2 cellular contexts compared by ENCODE assay signal in the genomic region with DNA sequence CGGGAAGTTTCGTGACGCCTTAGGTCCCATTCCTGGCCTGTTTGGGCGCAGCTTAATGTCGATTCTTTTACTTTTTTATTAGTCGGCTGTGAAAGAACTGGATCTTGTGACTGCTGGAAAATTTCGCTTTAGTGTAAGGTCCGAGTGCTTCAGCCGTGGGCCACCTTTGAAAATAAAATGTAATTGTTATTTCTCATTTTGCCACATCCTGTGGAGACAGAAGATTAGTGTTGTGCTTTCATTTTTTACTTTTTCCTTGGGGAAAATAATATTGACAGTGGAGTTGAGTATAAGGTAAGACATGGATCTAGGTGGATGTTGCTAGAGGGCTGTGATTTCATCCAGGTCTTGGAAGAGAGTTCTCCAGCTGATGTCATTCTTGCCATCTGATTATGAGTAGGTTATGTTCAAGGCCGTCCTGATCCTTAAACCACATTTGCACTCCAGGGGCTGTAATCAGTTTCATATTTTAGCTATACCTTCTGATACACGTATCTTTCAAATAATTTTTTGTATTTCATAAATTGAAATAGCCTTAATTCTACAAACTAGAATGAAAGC.
TF ChIP-seq lines count a peak whose summit lies in the region.

No MANE protein-coding gene starts in this region.

TF ChIP-seq in K562, 482 proteins besides CTCF, POLR2A, EP300 and RAD21:
- no peak; the same call in 1 of the 2 replicates for TF ChIP-seq JUND (IDR thresholded peaks at IDR 0.05; ENCODE audit: borderline replicate concordance, low read depth, low read length)
- 0 out of 3 replicates have a peak, but pooled peaks have one; percentile 12 for TF ChIP-seq JUND (tag; IDR thresholded peaks at IDR 0.05; ENCODE audit: borderline replicate concordance, low read depth, low read length)
- TF ChIP-seq ATF7 (IDR thresholded peaks at IDR 0.05): 0 out of 2 replicates have a peak, but pooled peaks have one; percentile 32
- peak; percentile 30; the same call in 1 of the 2 replicates for TF ChIP-seq KAT7 (CRISPR knock-in tag; IDR thresholded peaks at IDR 0.05; ENCODE audit: borderline replicate concordance)
- TF ChIP-seq, protein P1, sequence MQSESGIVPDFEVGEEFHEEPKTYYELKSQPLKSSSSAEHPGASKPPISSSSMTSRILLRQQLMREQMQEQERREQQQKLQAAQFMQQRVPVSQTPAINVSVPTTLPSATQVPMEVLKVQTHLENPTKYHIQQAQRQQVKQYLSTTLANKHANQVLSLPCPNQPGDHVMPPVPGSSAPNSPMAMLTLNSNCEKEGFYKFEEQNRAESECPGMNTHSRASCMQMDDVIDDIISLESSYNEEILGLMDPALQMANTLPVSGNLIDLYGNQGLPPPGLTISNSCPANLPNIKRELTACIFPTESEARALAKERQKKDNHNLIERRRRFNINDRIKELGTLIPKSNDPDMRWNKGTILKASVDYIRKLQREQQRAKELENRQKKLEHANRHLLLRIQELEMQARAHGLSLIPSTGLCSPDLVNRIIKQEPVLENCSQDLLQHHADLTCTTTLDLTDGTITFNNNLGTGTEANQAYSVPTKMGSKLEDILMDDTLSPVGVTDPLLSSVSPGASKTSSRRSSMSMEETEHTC (IDR thresholded peaks at IDR 0.05): no peak
- TF ChIP-seq, protein P2, sequence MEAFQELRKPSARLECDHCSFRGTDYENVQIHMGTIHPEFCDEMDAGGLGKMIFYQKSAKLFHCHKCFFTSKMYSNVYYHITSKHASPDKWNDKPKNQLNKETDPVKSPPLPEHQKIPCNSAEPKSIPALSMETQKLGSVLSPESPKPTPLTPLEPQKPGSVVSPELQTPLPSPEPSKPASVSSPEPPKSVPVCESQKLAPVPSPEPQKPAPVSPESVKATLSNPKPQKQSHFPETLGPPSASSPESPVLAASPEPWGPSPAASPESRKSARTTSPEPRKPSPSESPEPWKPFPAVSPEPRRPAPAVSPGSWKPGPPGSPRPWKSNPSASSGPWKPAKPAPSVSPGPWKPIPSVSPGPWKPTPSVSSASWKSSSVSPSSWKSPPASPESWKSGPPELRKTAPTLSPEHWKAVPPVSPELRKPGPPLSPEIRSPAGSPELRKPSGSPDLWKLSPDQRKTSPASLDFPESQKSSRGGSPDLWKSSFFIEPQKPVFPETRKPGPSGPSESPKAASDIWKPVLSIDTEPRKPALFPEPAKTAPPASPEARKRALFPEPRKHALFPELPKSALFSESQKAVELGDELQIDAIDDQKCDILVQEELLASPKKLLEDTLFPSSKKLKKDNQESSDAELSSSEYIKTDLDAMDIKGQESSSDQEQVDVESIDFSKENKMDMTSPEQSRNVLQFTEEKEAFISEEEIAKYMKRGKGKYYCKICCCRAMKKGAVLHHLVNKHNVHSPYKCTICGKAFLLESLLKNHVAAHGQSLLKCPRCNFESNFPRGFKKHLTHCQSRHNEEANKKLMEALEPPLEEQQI (IDR thresholded peaks at IDR 0.05): no peak
- TF ChIP-seq, protein P3, sequence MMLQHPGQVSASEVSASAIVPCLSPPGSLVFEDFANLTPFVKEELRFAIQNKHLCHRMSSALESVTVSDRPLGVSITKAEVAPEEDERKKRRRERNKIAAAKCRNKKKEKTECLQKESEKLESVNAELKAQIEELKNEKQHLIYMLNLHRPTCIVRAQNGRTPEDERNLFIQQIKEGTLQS (IDR thresholded peaks at IDR 0.05): peak; percentile 71; the same call in 1 of the 2 replicates
- TF ChIP-seq, protein P3 (CRISPR knock-in tag; conservative IDR thresholded peaks at IDR 0.05): no peak
- TF ChIP-seq, protein P4, sequence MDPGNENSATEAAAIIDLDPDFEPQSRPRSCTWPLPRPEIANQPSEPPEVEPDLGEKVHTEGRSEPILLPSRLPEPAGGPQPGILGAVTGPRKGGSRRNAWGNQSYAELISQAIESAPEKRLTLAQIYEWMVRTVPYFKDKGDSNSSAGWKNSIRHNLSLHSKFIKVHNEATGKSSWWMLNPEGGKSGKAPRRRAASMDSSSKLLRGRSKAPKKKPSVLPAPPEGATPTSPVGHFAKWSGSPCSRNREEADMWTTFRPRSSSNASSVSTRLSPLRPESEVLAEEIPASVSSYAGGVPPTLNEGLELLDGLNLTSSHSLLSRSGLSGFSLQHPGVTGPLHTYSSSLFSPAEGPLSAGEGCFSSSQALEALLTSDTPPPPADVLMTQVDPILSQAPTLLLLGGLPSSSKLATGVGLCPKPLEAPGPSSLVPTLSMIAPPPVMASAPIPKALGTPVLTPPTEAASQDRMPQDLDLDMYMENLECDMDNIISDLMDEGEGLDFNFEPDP (CRISPR knock-in tag; IDR thresholded peaks at IDR 0.05): no peak
TF ChIP-seq in K562: peak in this region for 4.

TF ChIP-seq in HepG2, 621 proteins besides CTCF, POLR2A, EP300 and RAD21:
- TF ChIP-seq TP53 (CRISPR knock-in tag; conservative IDR thresholded peaks at IDR 0.05) (peak; percentile 6; the same call in 1 of the 2 replicates), ZNF790 (CRISPR knock-in tag; IDR thresholded peaks at IDR 0.05; ENCODE audit: borderline replicate concordance) (0 out of 2 replicates have a peak, but pooled peaks have one; percentile 48), BORCS8-MEF2B (CRISPR knock-in tag; IDR thresholded peaks at IDR 0.05) (no peak), ZNF446 (CRISPR knock-in tag; IDR thresholded peaks at IDR 0.05) (peak; percentile 17; the same call in 1 of the 2 replicates), SIN3A (IDR thresholded peaks at IDR 0.05; ENCODE audit: borderline replicate concordance, low read depth, low read length) (peak; percentile 29; the same call in 1 of the 2 replicates), ZMYM4 (CRISPR knock-in tag; IDR thresholded peaks at IDR 0.05) (no peak)
- TF ChIP-seq, protein P5, sequence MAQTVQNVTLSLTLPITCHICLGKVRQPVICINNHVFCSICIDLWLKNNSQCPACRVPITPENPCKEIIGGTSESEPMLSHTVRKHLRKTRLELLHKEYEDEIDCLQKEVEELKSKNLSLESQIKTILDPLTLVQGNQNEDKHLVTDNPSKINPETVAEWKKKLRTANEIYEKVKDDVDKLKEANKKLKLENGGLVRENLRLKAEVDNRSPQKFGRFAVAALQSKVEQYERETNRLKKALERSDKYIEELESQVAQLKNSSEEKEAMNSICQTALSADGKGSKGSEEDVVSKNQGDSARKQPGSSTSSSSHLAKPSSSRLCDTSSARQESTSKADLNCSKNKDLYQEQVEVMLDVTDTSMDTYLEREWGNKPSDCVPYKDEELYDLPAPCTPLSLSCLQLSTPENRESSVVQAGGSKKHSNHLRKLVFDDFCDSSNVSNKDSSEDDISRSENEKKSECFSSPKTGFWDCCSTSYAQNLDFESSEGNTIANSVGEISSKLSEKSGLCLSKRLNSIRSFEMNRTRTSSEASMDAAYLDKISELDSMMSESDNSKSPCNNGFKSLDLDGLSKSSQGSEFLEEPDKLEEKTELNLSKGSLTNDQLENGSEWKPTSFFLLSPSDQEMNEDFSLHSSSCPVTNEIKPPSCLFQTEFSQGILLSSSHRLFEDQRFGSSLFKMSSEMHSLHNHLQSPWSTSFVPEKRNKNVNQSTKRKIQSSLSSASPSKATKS (CRISPR knock-in tag; IDR thresholded peaks at IDR 0.05): 0 out of 2 replicates have a peak, but pooled peaks have one; percentile 1
- TF ChIP-seq, protein P6, sequence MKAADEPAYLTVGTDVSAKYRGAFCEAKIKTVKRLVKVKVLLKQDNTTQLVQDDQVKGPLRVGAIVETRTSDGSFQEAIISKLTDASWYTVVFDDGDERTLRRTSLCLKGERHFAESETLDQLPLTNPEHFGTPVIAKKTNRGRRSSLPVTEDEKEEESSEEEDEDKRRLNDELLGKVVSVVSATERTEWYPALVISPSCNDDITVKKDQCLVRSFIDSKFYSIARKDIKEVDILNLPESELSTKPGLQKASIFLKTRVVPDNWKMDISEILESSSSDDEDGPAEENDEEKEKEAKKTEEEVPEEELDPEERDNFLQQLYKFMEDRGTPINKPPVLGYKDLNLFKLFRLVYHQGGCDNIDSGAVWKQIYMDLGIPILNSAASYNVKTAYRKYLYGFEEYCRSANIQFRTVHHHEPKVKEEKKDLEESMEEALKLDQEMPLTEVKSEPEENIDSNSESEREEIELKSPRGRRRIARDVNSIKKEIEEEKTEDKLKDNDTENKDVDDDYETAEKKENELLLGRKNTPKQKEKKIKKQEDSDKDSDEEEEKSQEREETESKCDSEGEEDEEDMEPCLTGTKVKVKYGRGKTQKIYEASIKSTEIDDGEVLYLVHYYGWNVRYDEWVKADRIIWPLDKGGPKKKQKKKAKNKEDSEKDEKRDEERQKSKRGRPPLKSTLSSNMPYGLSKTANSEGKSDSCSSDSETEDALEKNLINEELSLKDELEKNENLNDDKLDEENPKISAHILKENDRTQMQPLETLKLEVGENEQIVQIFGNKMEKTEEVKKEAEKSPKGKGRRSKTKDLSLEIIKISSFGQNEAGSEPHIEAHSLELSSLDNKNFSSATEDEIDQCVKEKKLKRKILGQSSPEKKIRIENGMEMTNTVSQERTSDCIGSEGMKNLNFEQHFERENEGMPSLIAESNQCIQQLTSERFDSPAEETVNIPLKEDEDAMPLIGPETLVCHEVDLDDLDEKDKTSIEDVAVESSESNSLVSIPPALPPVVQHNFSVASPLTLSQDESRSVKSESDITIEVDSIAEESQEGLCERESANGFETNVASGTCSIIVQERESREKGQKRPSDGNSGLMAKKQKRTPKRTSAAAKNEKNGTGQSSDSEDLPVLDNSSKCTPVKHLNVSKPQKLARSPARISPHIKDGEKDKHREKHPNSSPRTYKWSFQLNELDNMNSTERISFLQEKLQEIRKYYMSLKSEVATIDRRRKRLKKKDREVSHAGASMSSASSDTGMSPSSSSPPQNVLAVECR (CRISPR knock-in tag; IDR thresholded peaks at IDR 0.05; ENCODE audit: borderline replicate concordance): no peak
